In genomic region chr12:47837190-47838171, GRCh38 we compare ENCODE assay signal across 8 cellular contexts. TPM values are rescaled to one million over a fixed set of nuclear protein-coding genes. Genes with fewer than 3 reads are reported as not detected.
DNase-seq lines count a peak whose midpoint lies in the region; ATAC-seq and TF ChIP-seq lines count a peak whose summit lies in the region.

No MANE protein-coding gene starts in this region.

- no peak overlapping the region for H2AK5ac ChIP-seq in mesendoderm (ENCODE audit: low read length)

- H3K4me3 ChIP-seq in BE2C (ENCODE audit: low read depth, low read length) (no peak overlapping the region), H7 (ENCODE audit: insufficient read depth, low read depth, low read length) (no peak overlapping the region), mesendoderm (ENCODE audit: low read length) (no peak overlapping the region), suprapubic skin (no peak overlapping the region)

- H3K79me1 ChIP-seq in mesendoderm (ENCODE audit: low read length): no peaks in the 10 kb centered on the region

- no peak overlapping the region for H3K4me2 ChIP-seq in mesendoderm (ENCODE audit: low read length)

- no peaks in the 10 kb centered on the region for H3K4me1 ChIP-seq in BE2C
- H3K4me1 ChIP-seq in mesendoderm (ENCODE audit: control insufficient read depth, low read depth, low read length): peaks cover 8% of the 10 kb centered on the region
- peaks cover 49% of the 10 kb centered on the region for H3K4me1 ChIP-seq in suprapubic skin

- H3K27me3 ChIP-seq in BE2C (no peaks in the 10 kb centered on the region), H7 (ENCODE audit: control insufficient read depth, insufficient read depth, low read length) (no peaks in the 10 kb centered on the region), mesendoderm (ENCODE audit: insufficient read depth, low read length, poor library complexity) (no peaks in the 10 kb centered on the region), suprapubic skin (no peaks in the 10 kb centered on the region)

- H3K4ac ChIP-seq in mesendoderm (ENCODE audit: low read depth, low read length): no peak overlapping the region

- H3K36me3 Mint-ChIP-seq in activated CD4-positive, alpha-beta memory T cell treated with anti-CD3 and anti-CD28 coated beads for 36 hours: peaks cover 6% of the 10 kb centered on the region
- peaks cover 13% of the 10 kb centered on the region for H3K36me3 Mint-ChIP-seq in effector memory CD8-positive, alpha-beta T cell (ENCODE audit: insufficient read depth)

- no CpG with 5 or more reads among the region's 13 CpGs for WGBS in mesendoderm (ENCODE audit: extremely low coverage, insufficient coverage, low lambda C conversion rate)
- WGBS in suprapubic skin: 51% methylated on average over 13 of the region's 13 CpGs

- intact Hi-C loops in activated CD4-positive, alpha-beta memory T cell treated with anti-CD3 and anti-CD28 coated beads for 36 hours (cut with micrococcal nuclease): loop anchor here (1.0 to 5.0 kb wide), 6 partner anchors 40 to 186 kb away; partner anchors contain the start of gene RAPGEF3

- H2BK120ac ChIP-seq in mesendoderm (ENCODE audit: low read depth, low read length): no peak overlapping the region

- H3K36me3 ChIP-seq in BE2C: no peaks in the 10 kb centered on the region
- H3K36me3 ChIP-seq in H7 (replicated peaks; ENCODE audit: control insufficient read depth, insufficient read depth, low read length): no peaks in the 10 kb centered on the region
- H3K36me3 ChIP-seq in mesendoderm (ENCODE audit: control insufficient read depth, insufficient read depth, low read length): no peaks in the 10 kb centered on the region
- H3K36me3 ChIP-seq in suprapubic skin: no peaks in the 10 kb centered on the region

- H3K23ac ChIP-seq in mesendoderm (ENCODE audit: low read length): no peak overlapping the region

- no peak overlapping the region for H3K18ac ChIP-seq in mesendoderm (ENCODE audit: low read length)

- no peak overlapping the region for H4K8ac ChIP-seq in mesendoderm (ENCODE audit: low read depth, low read length)

- peak; percentile 50 for DNase-seq in BE2C
- DNase-seq in H7: peak; percentile 85
- DNase-seq in NCI-H460 (ENCODE audit: extremely low read depth, low read depth): peak; percentile 77
- peak; percentile 76 for DNase-seq in activated CD4-positive, alpha-beta memory T cell treated with anti-CD3 and anti-CD28 coated beads for 36 hours
- peak; percentile 53 to 61 (median 56) for DNase-seq in effector memory CD8-positive, alpha-beta T cell
- peak; percentile 81 for DNase-seq in mesendoderm
- peak in 1 of 2 donors; percentile 85 for DNase-seq in suprapubic skin (ENCODE audit: low spot score in 2 of 2)

- H3K9ac ChIP-seq in mesendoderm (ENCODE audit: low read length): no peak overlapping the region

- TF ChIP-seq CTCF in BE2C (IDR thresholded peaks at IDR 0.05; ENCODE audit: low read depth, low read length) (peak; percentile 92), suprapubic skin (IDR thresholded peaks at IDR 0.05) (peak; percentile 83 to 97)

- POLR2A ChIA-PET in activated CD4-positive, alpha-beta memory T cell treated with anti-CD3 and anti-CD28 coated beads for 36 hours (lab: Charles Lee): interaction anchor here (1.1 to 6.5 kb wide), 11 partner anchors 10 to 95 kb away, joined by 3 to 70 read pairs (median 7); partner anchors contain the start of gene HDAC7

- H3K4me3 Mint-ChIP-seq in activated CD4-positive, alpha-beta memory T cell treated with anti-CD3 and anti-CD28 coated beads for 36 hours: no peak overlapping the region
- no peak overlapping the region for H3K4me3 Mint-ChIP-seq in effector memory CD8-positive, alpha-beta T cell

- no peaks in the 10 kb centered on the region for H3K9me3 Mint-ChIP-seq in activated CD4-positive, alpha-beta memory T cell treated with anti-CD3 and anti-CD28 coated beads for 36 hours
- H3K9me3 Mint-ChIP-seq in effector memory CD8-positive, alpha-beta T cell: no peaks in the 10 kb centered on the region

- H3K27me3 Mint-ChIP-seq in activated CD4-positive, alpha-beta memory T cell treated with anti-CD3 and anti-CD28 coated beads for 36 hours: no peaks in the 10 kb centered on the region
- no peaks in the 10 kb centered on the region for H3K27me3 Mint-ChIP-seq in effector memory CD8-positive, alpha-beta T cell

- no peak for TF ChIP-seq POLR2A in suprapubic skin (IDR thresholded peaks at IDR 0.05)

- no peak overlapping the region for H2BK5ac ChIP-seq in mesendoderm (ENCODE audit: low read length)

- H2BK15ac ChIP-seq in mesendoderm (replicated peaks; ENCODE audit: low read depth): no peak overlapping the region

- H3K79me2 ChIP-seq in mesendoderm (ENCODE audit: control insufficient read depth, insufficient read depth, low read length): no peaks in the 10 kb centered on the region

- peak overlapping the region; percentile 57 for H3K56ac ChIP-seq in mesendoderm (ENCODE audit: low read length)

- no peaks in the 10 kb centered on the region for H3K9me3 ChIP-seq in BE2C
- H3K9me3 ChIP-seq in suprapubic skin: no peaks in the 10 kb centered on the region

- peak; percentile 32 for ATAC-seq in effector memory CD8-positive, alpha-beta T cell (replicated peaks)
- no peak for ATAC-seq in HG02623 (IDR thresholded peaks at IDR 0.05; ENCODE audit: unreplicated experiment)

- H3K4me1 Mint-ChIP-seq in activated CD4-positive, alpha-beta memory T cell treated with anti-CD3 and anti-CD28 coated beads for 36 hours (ENCODE audit: low read depth): peaks cover 59% of the 10 kb centered on the region
- H3K4me1 Mint-ChIP-seq in effector memory CD8-positive, alpha-beta T cell (ENCODE audit: low read depth in 2 of 2): peaks cover 22 to 28% of the 10 kb centered on the region in 2 donors

- no peak for TF ChIP-seq EP300 in suprapubic skin (IDR thresholded peaks at IDR 0.05)

- H3K27ac ChIP-seq in mesendoderm (ENCODE audit: low read depth, low read length) (no peak overlapping the region), suprapubic skin (no peak overlapping the region)

- CTCF ChIA-PET in activated CD4-positive, alpha-beta memory T cell treated with anti-CD3 and anti-CD28 coated beads for 36 hours (lab: Charles Lee): interaction anchor here (0.6 to 17.3 kb wide), 34 partner anchors 8 to 509 kb away, joined by 3 to 795 read pairs (median 10); partner anchors contain the start of genes ENDOU, HDAC7, RAPGEF3 and SLC48A1

- H3K27ac Mint-ChIP-seq in activated CD4-positive, alpha-beta memory T cell treated with anti-CD3 and anti-CD28 coated beads for 36 hours: peak overlapping the region; percentile 68
- peak overlapping the region in 1 of 2 donors; percentile 18 for H3K27ac Mint-ChIP-seq in effector memory CD8-positive, alpha-beta T cell

- no peak overlapping the region for H4K5ac ChIP-seq in mesendoderm (ENCODE audit: low read length)

RNA-seq across cellular contexts. Expression of gene HDAC7, which starts 17.8 kb away (rescaled TPM):
- 178 TPM for polyA plus RNA-seq in BE2C (2012; ENCODE audit: insufficient read depth, insufficient read length, low read depth)
- total RNA-seq in H7 (2014; rRNA removed; shearing (Covaris generic)): 45.2 and 50.7 TPM in 2 replicates
- 16.5 and 17.2 TPM in 2 replicates for total RNA-seq in NCI-H460 (2014; rRNA removed; shearing (Covaris generic))
- polyA plus RNA-seq in NCI-H460 (2014; cell fraction: nucleus; rRNA removed): 33.2 and 49.4 TPM in 2 replicates
- 100 to 1,000 TPM; 257 to 280 TPM for total RNA-seq in activated CD4-positive, alpha-beta memory T cell treated with anti-CD3 and anti-CD28 coated beads for 36 hours
- polyA plus RNA-seq in mesendoderm (2013, experiment 1 of 2): 50.1 TPM
- 51.3 TPM for polyA plus RNA-seq in mesendoderm (2013, experiment 2 of 2)
- total RNA-seq in suprapubic skin: 100 to 1,000 TPM in 1 of 4 donors, 10 to 100 TPM in 3; 47.9 to 152 (median 76.2) TPM
